ENCODE assay signal across 11 cellular contexts in genomic region chr11:72668645-72669347, GRCh38. TPM values are rescaled to one million over a fixed set of nuclear protein-coding genes. Genes with fewer than 3 reads are reported as not detected.
DNase-seq lines count a peak whose midpoint lies in the region; ATAC-seq and TF ChIP-seq lines count a peak whose summit lies in the region.
"Had no signal": no experiment of that assay in that cellular context is flagged by ENCODE, and none has a peak within 500 bp of the region (broad histone marks: within the 10 kb centered on the region; RNA-seq: fewer than 3 reads in every experiment).

No MANE protein-coding gene starts in this region.

- H3K27ac Mint-ChIP-seq in endodermal cell: peak overlapping the region; percentile 23
- H3K27ac Mint-ChIP-seq: naive B cell had no signal

- H3K27me3 Mint-ChIP-seq in endodermal cell (ENCODE audit: insufficient read depth): peaks cover 5% of the 10 kb centered on the region

- peak; percentile 68 for DNase-seq in endodermal cell
- no peak for DNase-seq in lower lobe of right lung
- DNase-seq in H7: no peak
- DNase-seq in activated gamma-delta T cell treated with Interleukin-2 at 50 U/mL for 16 hours: no peak
- no peak for DNase-seq in ureter (ENCODE audit: low spot score)
- DNase-seq: effector CD4-positive, alpha-beta T cell; naive B cell had no signal

- WGBS in endodermal cell (ENCODE audit: insufficient coverage in 1 of 2, insufficient read length in 1 of 2), 2 experiments: 66 to 84% methylated on average over 3 to 7 of the region's 7 CpGs

- no peak for TF ChIP-seq CTCF in endodermal cell (conservative IDR thresholded peaks at IDR 0.05)
- no peak for TF ChIP-seq CTCF in lower lobe of right lung (IDR thresholded peaks at IDR 0.05)

- H3K27ac ChIP-seq in endodermal cell (ENCODE audit: low read depth, low read length) (no peak overlapping the region), lower lobe of right lung (no peak overlapping the region)
- H3K27ac ChIP-seq: SJSA1 had no signal

- peaks cover 15% of the 10 kb centered on the region for H3K9me3 Mint-ChIP-seq in endodermal cell

- no peak overlapping the region for H3K4me3 ChIP-seq in endodermal cell (ENCODE audit: low read length)
- H3K4me3 ChIP-seq in lower lobe of right lung: no peak overlapping the region
- no peak overlapping the region for H3K4me3 ChIP-seq in H7 (ENCODE audit: insufficient read depth, low read depth, low read length)
- H3K4me3 ChIP-seq: SJSA1 had no signal

- peaks cover 37% of the 10 kb centered on the region for H3K4me1 Mint-ChIP-seq in endodermal cell

- H3K27me3 ChIP-seq in endodermal cell (ENCODE audit: control insufficient read depth, insufficient read depth, low read length, poor library complexity, severe bottlenecking): peaks cover 6% of the 10 kb centered on the region
- peaks cover 53% of the 10 kb centered on the region for H3K27me3 ChIP-seq in lower lobe of right lung (ENCODE audit: low read depth)
- H3K27me3 ChIP-seq in H7 (ENCODE audit: control insufficient read depth, insufficient read depth, low read length): peaks cover 6% of the 10 kb centered on the region

- no peak overlapping the region for H3K4me3 Mint-ChIP-seq in endodermal cell
- H3K4me3 Mint-ChIP-seq: naive B cell had no signal

- H3K36me3 ChIP-seq in endodermal cell (ENCODE audit: control insufficient read depth, insufficient read depth, low read length): no peaks in the 10 kb centered on the region
- no peaks in the 10 kb centered on the region for H3K36me3 ChIP-seq in lower lobe of right lung
- no peaks in the 10 kb centered on the region for H3K36me3 ChIP-seq in H7 (replicated peaks; ENCODE audit: control insufficient read depth, insufficient read depth, low read length)
- H3K36me3 ChIP-seq: SJSA1 had no signal

- no peak overlapping the region for H3K9ac ChIP-seq in endodermal cell (ENCODE audit: extremely low read depth, low read length, poor library complexity, severe bottlenecking)

- H3K36me3 Mint-ChIP-seq in endodermal cell (ENCODE audit: low read depth): peaks cover 8% of the 10 kb centered on the region

- H3K9me3 ChIP-seq in endodermal cell (ENCODE audit: control insufficient read depth, low read length) (peaks cover 13% of the 10 kb centered on the region), lower lobe of right lung (peaks cover 10% of the 10 kb centered on the region)
- H3K9me3 ChIP-seq: SJSA1 had no signal

- H3K4me1 ChIP-seq in endodermal cell (ENCODE audit: control insufficient read depth, insufficient read depth, low read length) (peaks cover under 1% of the 10 kb centered on the region), lower lobe of right lung (no peaks in the 10 kb centered on the region)
- H3K4me1 ChIP-seq: SJSA1 had no signal

- ATAC-seq in GM18498 (IDR thresholded peaks at IDR 0.05; ENCODE audit: unreplicated experiment): peak; percentile 92
- ATAC-seq in GM21390 (IDR thresholded peaks at IDR 0.05; ENCODE audit: unreplicated experiment): peak; percentile 93
- ATAC-seq in HG03521 (IDR thresholded peaks at IDR 0.05; ENCODE audit: unreplicated experiment): peak; percentile 89
- no peak for ATAC-seq in lower lobe of right lung

- intact Hi-C loops in lower lobe of right lung (cut with DNase I): no loop called here

RNA-seq across cellular contexts. Expression of gene PDE2A, which starts 5.4 kb away (rescaled TPM):
- 10 to 100 TPM in 1 of 2 donors, 1 to 10 TPM in 1; 3.7 to 13.3 TPM for total RNA-seq in endodermal cell
- 8.9 TPM for polyA plus RNA-seq in endodermal cell (2013, experiment 1 of 2)
- polyA plus RNA-seq in endodermal cell (2013, experiment 2 of 2): 7.1 TPM
- 19.5 TPM for total RNA-seq in lower lobe of right lung
- total RNA-seq in H7 (2014; rRNA removed; shearing (Covaris generic)): 1.9 and 2.9 TPM in 2 replicates
- total RNA-seq in ureter: 49.6 TPM
- total RNA-seq: SJSA1 had no signal

Comparison
In these comparisons a context has a peak if more than half of its experiments do, and no peak if none do; other contexts are left out.
1. ATAC-seq: peak in GM18498 (single experiment), GM21390 (single experiment) and HG03521 (single experiment); none in lower lobe of right lung (0 of 2).